Comparison of ENCODE assay signal across 11 cellular contexts in the genomic region with DNA sequence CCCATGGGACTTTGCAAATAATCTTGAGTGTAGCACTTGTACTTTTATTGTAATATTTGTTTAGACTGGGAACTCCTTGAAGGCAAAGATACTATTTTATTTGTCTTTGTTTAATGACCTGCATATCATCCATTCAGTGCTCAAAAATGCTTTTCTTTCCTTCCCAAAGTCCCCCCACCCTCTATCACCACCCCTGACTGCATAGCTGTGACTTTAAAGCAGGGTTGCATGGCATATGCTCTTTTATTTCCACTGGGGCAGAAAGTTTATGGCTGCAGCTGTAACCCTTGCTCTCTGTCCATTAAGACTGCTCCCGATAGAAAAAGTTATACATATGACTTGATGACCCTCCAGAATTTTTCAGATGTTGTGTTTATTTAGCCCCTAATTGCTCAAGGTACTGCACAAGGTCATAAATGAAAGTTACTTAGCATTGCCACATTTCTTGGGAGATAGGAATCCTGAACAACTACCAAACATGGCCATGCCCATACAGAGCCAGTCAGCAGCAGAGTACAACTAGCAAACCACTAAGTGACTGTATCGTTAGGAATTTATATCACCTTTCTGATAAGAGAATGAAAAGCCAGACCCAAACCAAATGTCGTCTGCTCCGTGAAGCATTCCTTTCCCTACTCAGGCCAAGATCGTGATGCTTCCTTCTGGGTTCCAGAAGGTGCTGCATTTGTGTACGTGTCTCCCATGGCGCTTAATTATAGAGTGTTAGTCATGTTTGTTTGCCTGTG.
DNase-seq lines count a peak whose midpoint lies in the region; ATAC-seq, FAIRE-seq and TF ChIP-seq lines count a peak whose summit lies in the region.
"Had no signal": no experiment of that assay in that cellular context is flagged by ENCODE, and none has a peak within 500 bp of the region (broad histone marks: within the 10 kb centered on the region; RNA-seq: fewer than 3 reads in every experiment).

No MANE protein-coding gene starts in this region.

- peak overlapping the region; percentile 27 for H3K56ac ChIP-seq in mesendoderm (ENCODE audit: low read length)

- H3K4me2 ChIP-seq in mesendoderm (ENCODE audit: low read length) = no peak overlapping the region

- FAIRE-seq in HTR-8/SVneo (lab: Jason Lieb, UNC) = no peak

- TF ChIP-seq CTCF in breast epithelium (IDR thresholded peaks at IDR 0.05) = no peak

- DNase-seq in DMS79 treated with DMSO at 0.1 percent for 48 hours (lab: John Stamatoyannopoulos, UW) = peak; percentile 77
- DNase-seq in HTR-8/SVneo (ENCODE audit: insufficient read length, low spot score) = peak; percentile 45
- DNase-seq in breast epithelium (ENCODE audit: low spot score in 2 of 2) = no peak
- DNase-seq in mesendoderm = peak; percentile 96
- DNase-seq in H7 = no peak
- no peak for DNase-seq in Ammon's horn (ENCODE audit: low spot score)
- DNase-seq in SKM-1 (lab: John Stamatoyannopoulos, UW; ENCODE audit: unreplicated experiment) = no peak
- DNase-seq: activated naive CD8-positive, alpha-beta T cell treated with anti-CD3 and anti-CD28 coated beads, Interleukin-2, amount 10 ng/mL, durations not matched to agents 7 days and 5 days; GDM1; midbrain had no signal

- H3K4ac ChIP-seq in mesendoderm (ENCODE audit: low read depth, low read length) = no peak overlapping the region

- H3K4me3 ChIP-seq in breast epithelium (no peak overlapping the region), mesendoderm (ENCODE audit: low read length) (no peak overlapping the region), H7 (ENCODE audit: insufficient read depth, low read depth, low read length) (no peak overlapping the region)

- H3K4me1 ChIP-seq in breast epithelium = peaks cover 0 to 18% of the 10 kb centered on the region in 2 donors
- peaks cover 30% of the 10 kb centered on the region for H3K4me1 ChIP-seq in mesendoderm (ENCODE audit: control insufficient read depth, low read depth, low read length)

- no peak overlapping the region for H2BK5ac ChIP-seq in mesendoderm (ENCODE audit: low read length)

- H3K36me3 ChIP-seq in breast epithelium (no peaks in the 10 kb centered on the region), mesendoderm (ENCODE audit: control insufficient read depth, insufficient read depth, low read length) (no peaks in the 10 kb centered on the region), H7 (replicated peaks; ENCODE audit: control insufficient read depth, insufficient read depth, low read length) (no peaks in the 10 kb centered on the region; the same call in 1 of the 2 replicates)

- no peak overlapping the region for H4K8ac ChIP-seq in mesendoderm (ENCODE audit: low read depth, low read length)

- intact Hi-C loops in breast epithelium (cut with DNase I; ENCODE audit: low total_unique reads) = no loop called here

- H3K23ac ChIP-seq in mesendoderm (ENCODE audit: low read length) = no peak overlapping the region

- WGBS in mesendoderm (ENCODE audit: extremely low coverage, insufficient coverage, low lambda C conversion rate) = no CpG with 5 or more reads among the region's 7 CpGs

- peak overlapping the region; percentile 86 for H3K18ac ChIP-seq in mesendoderm (ENCODE audit: low read length)

- TF ChIP-seq POLR2A in breast epithelium (IDR thresholded peaks at IDR 0.05) = no peak

- no peak overlapping the region for H3K9ac ChIP-seq in mesendoderm (ENCODE audit: low read length)

- H2BK120ac ChIP-seq in mesendoderm (ENCODE audit: low read depth, low read length) = no peak overlapping the region

- peaks cover 4% of the 10 kb centered on the region for H3K79me2 ChIP-seq in mesendoderm (ENCODE audit: control insufficient read depth, insufficient read depth, low read length)

- H3K27me3 ChIP-seq in breast epithelium (no peaks in the 10 kb centered on the region), mesendoderm (ENCODE audit: insufficient read depth, low read length, poor library complexity) (no peaks in the 10 kb centered on the region), H7 (ENCODE audit: control insufficient read depth, insufficient read depth, low read length) (no peaks in the 10 kb centered on the region)

- H4K5ac ChIP-seq in mesendoderm (ENCODE audit: low read length) = no peak overlapping the region

- no peak overlapping the region for H2AK5ac ChIP-seq in mesendoderm (ENCODE audit: low read length)

- H2BK15ac ChIP-seq in mesendoderm (replicated peaks; ENCODE audit: low read depth) = peak overlapping the region; percentile 60

- no peaks in the 10 kb centered on the region for H3K9me3 ChIP-seq in breast epithelium

- peaks cover 7% of the 10 kb centered on the region for H3K79me1 ChIP-seq in mesendoderm (ENCODE audit: low read length)

- ATAC-seq in GM21825 (IDR thresholded peaks at IDR 0.05; ENCODE audit: unreplicated experiment) = no peak

- H3K27ac ChIP-seq in breast epithelium (peak overlapping the region; percentile 54 to 65), mesendoderm (ENCODE audit: low read depth, low read length) (no peak overlapping the region)

Comparison
In these comparisons a context has a peak if more than half of its experiments do, and no peak if none do; other contexts are left out.
1. DNase-seq: peak in DMS79 treated with DMSO at 0.1 percent for 48 hours (single experiment), HTR-8/SVneo (single experiment) and mesendoderm (single experiment); none in breast epithelium (0 of 2), H7 (single experiment), Ammon's horn (single experiment) and SKM-1 (single experiment).